9 cellular contexts compared by ENCODE assay signal in genomic region chr11:69918938-69919650, GRCh38.
DNase-seq lines count a peak whose midpoint lies in the region; ATAC-seq and TF ChIP-seq lines count a peak whose summit lies in the region.
"Had no signal": no experiment of that assay in that cellular context is flagged by ENCODE, and none has a peak within 500 bp of the region (broad histone marks: within the 10 kb centered on the region; RNA-seq: fewer than 3 reads in every experiment).

No MANE protein-coding gene starts in this region.

- DNase-seq in CD8-positive, alpha-beta memory T cell, result peak; percentile 33 to 68 (median 50)
- DNase-seq in HuH-7 (ENCODE audit: low spot score) (peak; percentile 98), SKM-1 treated with dmso at 0.1 percent for 144 hours (lab: John Stamatoyannopoulos, UW; ENCODE audit: unreplicated experiment) (peak; percentile 46), heart right ventricle (peak; percentile 80 to 86), retina (peak; percentile 89)
- DNase-seq in activated naive CD8-positive, alpha-beta T cell treated with anti-CD3 and anti-CD28 coated beads, Interleukin-2, amount 10 ng/mL, durations not matched to agents 7 days and 5 days, result peak; percentile 83

- no peaks in the 10 kb centered on the region for H3K9me3 Mint-ChIP-seq in CD8-positive, alpha-beta memory T cell
- H3K9me3 Mint-ChIP-seq in activated naive CD8-positive, alpha-beta T cell treated with anti-CD3 and anti-CD28 coated beads, Interleukin-2, amount 10 ng/mL, durations not matched to agents 7 days and 5 days, result no peaks in the 10 kb centered on the region

- CTCF ChIA-PET in CD8-positive, alpha-beta memory T cell (lab: Charles Lee), result interaction anchor here (0.6 to 2.6 kb wide), 5 partner anchors 9 to 281 kb away, joined by 3 to 13 read pairs (median 4); no protein-coding TSS in a partner anchor

- POLR2A ChIA-PET in CD8-positive, alpha-beta memory T cell (lab: Charles Lee), result no interaction called here
- POLR2A ChIA-PET in activated naive CD8-positive, alpha-beta T cell treated with anti-CD3 and anti-CD28 coated beads, Interleukin-2, amount 10 ng/mL, durations not matched to agents 7 days and 5 days (lab: Charles Lee), result no interaction called here

- H3K27ac ChIP-seq in CD8-positive, alpha-beta memory T cell (ENCODE audit: low read depth, low read length), result no peak overlapping the region
- H3K27ac ChIP-seq in heart right ventricle, result peak overlapping the region in 9 of 10 donors; percentile 2 to 80 (median 56)

- ATAC-seq in activated naive CD8-positive, alpha-beta T cell treated with anti-CD3 and anti-CD28 coated beads, Interleukin-2, amount 10 ng/mL, durations not matched to agents 7 days and 5 days (ENCODE audit: low read depth), result peak; percentile 63
- peak; percentile 63 to 79 (median 72) for ATAC-seq in heart right ventricle
- ATAC-seq in GM18511 (IDR thresholded peaks at IDR 0.05; ENCODE audit: unreplicated experiment), result no peak
- no peak for ATAC-seq in HG03442 (IDR thresholded peaks at IDR 0.05; ENCODE audit: unreplicated experiment)

- peaks cover 9% of the 10 kb centered on the region for H3K27me3 ChIP-seq in CD8-positive, alpha-beta memory T cell (ENCODE audit: insufficient read depth, low read length, poor library complexity, severe bottlenecking)
- H3K27me3 ChIP-seq in heart right ventricle, result peaks cover 0 to 21% (median 4%) of the 10 kb centered on the region in 7 donors

- H3K4me1 ChIP-seq in CD8-positive, alpha-beta memory T cell (ENCODE audit: insufficient read depth, low read length), result no peaks in the 10 kb centered on the region
- H3K4me1 ChIP-seq in heart right ventricle, result peaks cover 13 to 37% (median 32%) of the 10 kb centered on the region in 9 donors

- H3K27me3 Mint-ChIP-seq in CD8-positive, alpha-beta memory T cell, result peaks cover 20 to 36% of the 10 kb centered on the region in 2 donors
- H3K27me3 Mint-ChIP-seq in activated naive CD8-positive, alpha-beta T cell treated with anti-CD3 and anti-CD28 coated beads, Interleukin-2, amount 10 ng/mL, durations not matched to agents 7 days and 5 days, result peaks cover 10% of the 10 kb centered on the region

- TF ChIP-seq CTCF in heart right ventricle (IDR thresholded peaks at IDR 0.05), result peak; percentile 89 to 99 (median 96)

- no peaks in the 10 kb centered on the region for H3K36me3 ChIP-seq in CD8-positive, alpha-beta memory T cell (ENCODE audit: insufficient read depth, low read length)
- no peaks in the 10 kb centered on the region for H3K36me3 ChIP-seq in heart right ventricle

- intact Hi-C loops in heart right ventricle (cut with DNase I), result loop anchor here in 9 of 10 donors (1.0 to 10.0 kb wide), 10 partner anchors 156 to 278 kb away; partner anchors contain the start of gene ANO1 (in 3 of the 9)

- no peaks in the 10 kb centered on the region for H3K9me3 ChIP-seq in CD8-positive, alpha-beta memory T cell (ENCODE audit: low read length)
- peaks cover 0 to 5% (median 0%) of the 10 kb centered on the region in 11 donors for H3K9me3 ChIP-seq in heart right ventricle

- WGBS in heart right ventricle, 2 donors, result 34 to 35% methylated on average over 32 of the region's 32 CpGs

- H3K4me1 Mint-ChIP-seq in CD8-positive, alpha-beta memory T cell, result peaks cover 0 to 4% (median 1%) of the 10 kb centered on the region in 3 donors
- H3K4me1 Mint-ChIP-seq in activated naive CD8-positive, alpha-beta T cell treated with anti-CD3 and anti-CD28 coated beads, Interleukin-2, amount 10 ng/mL, durations not matched to agents 7 days and 5 days, result peaks cover 1% of the 10 kb centered on the region
- H3K4me1 Mint-ChIP-seq: IgD-negative memory B cell had no signal

- no peak overlapping the region for H3K4me3 ChIP-seq in CD8-positive, alpha-beta memory T cell (ENCODE audit: low read length)
- peak overlapping the region in 3 of 10 donors; percentile 2 to 33 (median 9) for H3K4me3 ChIP-seq in heart right ventricle

- H3K36me3 Mint-ChIP-seq in CD8-positive, alpha-beta memory T cell, result no peaks in the 10 kb centered on the region
- H3K36me3 Mint-ChIP-seq in activated naive CD8-positive, alpha-beta T cell treated with anti-CD3 and anti-CD28 coated beads, Interleukin-2, amount 10 ng/mL, durations not matched to agents 7 days and 5 days, result no peaks in the 10 kb centered on the region
- H3K36me3 Mint-ChIP-seq: IgD-negative memory B cell had no signal

- H3K4me3 Mint-ChIP-seq in CD8-positive, alpha-beta memory T cell, result no peak overlapping the region
- H3K4me3 Mint-ChIP-seq in activated naive CD8-positive, alpha-beta T cell treated with anti-CD3 and anti-CD28 coated beads, Interleukin-2, amount 10 ng/mL, durations not matched to agents 7 days and 5 days, result no peak overlapping the region
- H3K4me3 Mint-ChIP-seq: IgD-negative memory B cell had no signal

- no peak overlapping the region for H3K27ac Mint-ChIP-seq in CD8-positive, alpha-beta memory T cell
- no peak overlapping the region for H3K27ac Mint-ChIP-seq in activated naive CD8-positive, alpha-beta T cell treated with anti-CD3 and anti-CD28 coated beads, Interleukin-2, amount 10 ng/mL, durations not matched to agents 7 days and 5 days
- H3K27ac Mint-ChIP-seq: IgD-negative memory B cell had no signal

Comparison
In these comparisons a context has a peak if more than half of its experiments do, and no peak if none do; other contexts are left out.
1. DNase-seq: peak in every context shown above with its lines; median percentile 98 in HuH-7; 89 in retina; 83 in activated naive CD8-positive, alpha-beta T cell treated with anti-CD3 and anti-CD28 coated beads, Interleukin-2, amount 10 ng/mL, durations not matched to agents 7 days and 5 days; 83 in heart right ventricle; 50 in CD8-positive, alpha-beta memory T cell; 46 in SKM-1 treated with dmso at 0.1 percent for 144 hours.
2. ATAC-seq: peak in activated naive CD8-positive, alpha-beta T cell treated with anti-CD3 and anti-CD28 coated beads, Interleukin-2, amount 10 ng/mL, durations not matched to agents 7 days and 5 days (single experiment) and heart right ventricle (8 of 8); none in GM18511 (single experiment) and HG03442 (single experiment).